In the genomic region with DNA sequence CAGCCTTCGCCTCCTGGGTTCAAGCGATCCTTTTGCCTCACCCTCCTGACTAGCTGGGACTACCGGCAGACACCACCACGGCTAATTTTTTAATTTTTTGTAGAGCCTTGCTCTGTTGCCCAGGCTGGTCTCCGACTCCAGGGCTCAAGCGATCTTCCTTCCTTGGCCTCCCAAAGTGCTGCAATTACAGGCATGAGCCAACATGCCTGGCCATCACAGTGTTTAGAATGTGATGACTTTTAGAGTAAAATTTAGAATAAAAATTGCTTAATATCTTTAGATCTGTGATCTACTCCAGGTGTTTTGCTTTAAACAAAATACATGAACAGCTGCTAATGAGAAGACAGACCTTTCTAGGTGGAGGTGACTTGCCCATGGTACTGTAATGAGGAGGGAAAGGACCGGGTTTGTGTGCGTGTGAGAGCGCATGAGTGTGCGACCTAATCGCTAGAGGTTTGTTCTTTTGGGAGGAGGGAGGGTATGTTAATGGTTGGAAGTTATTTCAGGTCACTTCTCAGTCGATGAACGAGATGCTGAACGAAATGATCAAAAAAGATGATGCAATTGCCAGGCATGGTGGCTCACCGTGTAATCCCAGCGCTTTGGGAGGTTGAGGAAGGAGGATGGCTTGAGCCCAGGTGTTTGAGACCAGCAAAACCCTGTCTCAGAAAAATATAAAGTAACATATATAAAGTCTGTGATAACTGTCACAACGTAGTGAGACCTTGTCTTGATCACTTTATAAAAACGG, we compare ENCODE assay signal across 8 cellular contexts. TPM values are rescaled to one million over a fixed set of nuclear protein-coding genes. Genes with fewer than 3 reads are reported as not detected.
DNase-seq lines count a peak whose midpoint lies in the region; ATAC-seq and TF ChIP-seq lines count a peak whose summit lies in the region.
"Had no signal": no experiment of that assay in that cellular context is flagged by ENCODE, and none has a peak within 500 bp of the region (broad histone marks: within the 10 kb centered on the region; RNA-seq: fewer than 3 reads in every experiment).

No MANE protein-coding gene starts in this region.

- H3K79me2 ChIP-seq in HCT116 (ENCODE audit: insufficient read depth, low read length), result peaks cover 68% of the 10 kb centered on the region

- no peaks in the 10 kb centered on the region for H3K27me3 ChIP-seq in HCT116 (ENCODE audit: insufficient read depth, low read length)
- H3K27me3 ChIP-seq: right lobe of liver had no signal

- no peak for TF ChIP-seq POLR2A in HCT116 (IDR thresholded peaks at IDR 0.05; ENCODE audit: borderline replicate concordance, extremely low read depth, insufficient read depth, insufficient read length)

- CTCF ChIA-PET in HCT116 (lab: Charles Lee), result no interaction called here

- peak overlapping the region; percentile 93 for H3K9ac ChIP-seq in HCT116 (ENCODE audit: low read length)

- POLR2A ChIA-PET in HCT116 (lab: Charles Lee), result no interaction called here

- no peak overlapping the region for H2AFZ ChIP-seq in HCT116 (ENCODE audit: low read depth, low read length, poor library complexity, severe bottlenecking)

- no peaks in the 10 kb centered on the region for H3K9me3 ChIP-seq in HCT116 (ENCODE audit: control insufficient read depth in 1 of 2, insufficient read depth in 1 of 2, low read depth in 1 of 2, low read length in 2 of 2)
- H3K9me3 ChIP-seq: right lobe of liver had no signal

- no peak for TF ChIP-seq CTCF in HCT116 (IDR thresholded peaks at IDR 0.05 in 2 of 3, conservative IDR thresholded peaks at IDR 0.05 in 1 of 3; ENCODE audit: borderline replicate concordance in 1 of 3, insufficient read depth in 1 of 3, low read depth in 2 of 3, low read length in 2 of 3)
- no peak for TF ChIP-seq CTCF in VCaP (conservative IDR thresholded peaks at IDR 0.05)
- no peak for TF ChIP-seq CTCF in fibroblast of pulmonary artery (IDR thresholded peaks at IDR 0.05; ENCODE audit: low read length, missing control alignments)

- DNase-seq in HCT116 (ENCODE audit: low read depth, low spot score) (no peak), fibroblast of pulmonary artery (ENCODE audit: low read depth) (no peak), skeletal muscle cell (ENCODE audit: low read depth) (no peak), islet precursor cell (no peak)

- H3K4me2 ChIP-seq in HCT116 (ENCODE audit: low read length), result peak overlapping the region; percentile 73

- peaks cover 6% of the 10 kb centered on the region; the same call in 1 of the 2 replicates for H4K20me1 ChIP-seq in HCT116 (ENCODE audit: insufficient read depth)

- ATAC-seq in HCT116 (no peak), HG03108 (IDR thresholded peaks at IDR 0.05; ENCODE audit: unreplicated experiment) (no peak), HG03354 (IDR thresholded peaks at IDR 0.05; ENCODE audit: poor library complexity, severe bottlenecking, unreplicated experiment) (no peak)
- ATAC-seq: right lobe of liver had no signal

- no peaks in the 10 kb centered on the region for H3K9me2 ChIP-seq in HCT116 (ENCODE audit: insufficient read depth)

- H3K36me3 ChIP-seq in HCT116 (ENCODE audit: control insufficient read depth in 1 of 2, insufficient read depth in 2 of 2, low read length in 2 of 2), result 0 out of 4 replicates have a peak, but pooled peaks cover 0 to 3% of the 10 kb centered on the region in 2 experiments
- H3K36me3 ChIP-seq: right lobe of liver had no signal

- RAD21 ChIA-PET in HCT116 (lab: Charles Lee; ENCODE audit: low non-redundant PET in 1 of 2, low total read pairs in 2 of 2, uncharacterized antibody in 2 of 2, unreplicated experiment in 2 of 2), result no interaction called here

- peaks cover 32 to 55% of the 10 kb centered on the region in 2 experiments for H3K4me1 ChIP-seq in HCT116 (ENCODE audit: control insufficient read depth in 1 of 2, insufficient read depth in 2 of 2, low read length in 2 of 2)

- intact Hi-C loops in HCT116 (cut with micrococcal nuclease), result loop anchor here (2.0 kb wide), 1 partner anchor 111 kb away; no protein-coding TSS in a partner anchor

- no peak for TF ChIP-seq RAD21 in HCT116 (IDR thresholded peaks at IDR 0.05; ENCODE audit: low read depth)

- H3K27ac ChIP-seq in HCT116 (ENCODE audit: low read depth, low read length) (peak overlapping the region; percentile 5), VCaP (peak overlapping the region; percentile 99)
- H3K27ac ChIP-seq: right lobe of liver had no signal

- peak overlapping the region; percentile 76 to 79; a peak in 3 of 4 replicates for H3K4me3 ChIP-seq in HCT116 (replicated peaks in 1 of 2; ENCODE audit: low read depth in 1 of 2, low read length in 2 of 2)
- peak overlapping the region; percentile 78 for H3K4me3 ChIP-seq in fibroblast of pulmonary artery (replicated peaks; ENCODE audit: low read depth, low read length)
- H3K4me3 ChIP-seq in skeletal muscle cell (ENCODE audit: low read depth, low read length), result peak overlapping the region; percentile 79

- BruUV-seq in HCT116 (replicated peaks; lab: Mats Ljungman, UMichigan), result no TSS peak

TF ChIP-seq in HCT116, 20 proteins besides CTCF, POLR2A, EP300 and RAD21:
- TF ChIP-seq ELF1 (IDR thresholded peaks at IDR 0.05; ENCODE audit: borderline replicate concordance, low read depth) (no peak), SIN3A (IDR thresholded peaks at IDR 0.05; ENCODE audit: low read depth) (no peak), EGR1 (IDR thresholded peaks at IDR 0.05; ENCODE audit: low read depth) (no peak), POLR2AphosphoS5 (IDR thresholded peaks at IDR 0.05; ENCODE audit: low read depth, low read length) (no peak), ZNF274 (IDR thresholded peaks at IDR 0.05; ENCODE audit: low read depth, low read length) (no peak), ZFX (IDR thresholded peaks at IDR 0.05) (no peak), CBX3 (IDR thresholded peaks at IDR 0.05; ENCODE audit: low read depth) (no peak), EZH2phosphoT487 (IDR thresholded peaks at IDR 0.05; ENCODE audit: borderline replicate concordance) (no peak), TCF7L2 (IDR thresholded peaks at IDR 0.05; ENCODE audit: borderline replicate concordance, extremely low read depth, insufficient read depth, insufficient read length) (no peak), YY1 (IDR thresholded peaks at IDR 0.05; ENCODE audit: extremely low read depth, insufficient replicate concordance, low read depth, low read length) (no peak), SP1 (IDR thresholded peaks at IDR 0.05; ENCODE audit: low read depth) (no peak), ATF3 (IDR thresholded peaks at IDR 0.05) (no peak), EZH2 (IDR thresholded peaks at IDR 0.05) (no peak)
- TF ChIP-seq, protein P1, sequence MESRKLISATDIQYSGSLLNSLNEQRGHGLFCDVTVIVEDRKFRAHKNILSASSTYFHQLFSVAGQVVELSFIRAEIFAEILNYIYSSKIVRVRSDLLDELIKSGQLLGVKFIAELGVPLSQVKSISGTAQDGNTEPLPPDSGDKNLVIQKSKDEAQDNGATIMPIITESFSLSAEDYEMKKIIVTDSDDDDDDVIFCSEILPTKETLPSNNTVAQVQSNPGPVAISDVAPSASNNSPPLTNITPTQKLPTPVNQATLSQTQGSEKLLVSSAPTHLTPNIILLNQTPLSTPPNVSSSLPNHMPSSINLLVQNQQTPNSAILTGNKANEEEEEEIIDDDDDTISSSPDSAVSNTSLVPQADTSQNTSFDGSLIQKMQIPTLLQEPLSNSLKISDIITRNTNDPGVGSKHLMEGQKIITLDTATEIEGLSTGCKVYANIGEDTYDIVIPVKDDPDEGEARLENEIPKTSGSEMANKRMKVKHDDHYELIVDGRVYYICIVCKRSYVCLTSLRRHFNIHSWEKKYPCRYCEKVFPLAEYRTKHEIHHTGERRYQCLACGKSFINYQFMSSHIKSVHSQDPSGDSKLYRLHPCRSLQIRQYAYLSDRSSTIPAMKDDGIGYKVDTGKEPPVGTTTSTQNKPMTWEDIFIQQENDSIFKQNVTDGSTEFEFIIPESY (IDR thresholded peaks at IDR 0.05; ENCODE audit: extremely low read depth, insufficient replicate concordance, low read length), result no peak
- TF ChIP-seq, protein P2, sequence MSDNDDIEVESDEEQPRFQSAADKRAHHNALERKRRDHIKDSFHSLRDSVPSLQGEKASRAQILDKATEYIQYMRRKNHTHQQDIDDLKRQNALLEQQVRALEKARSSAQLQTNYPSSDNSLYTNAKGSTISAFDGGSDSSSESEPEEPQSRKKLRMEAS (IDR thresholded peaks at IDR 0.05), result no peak

RNA-seq across cellular contexts. Expression of gene CNOT6, which starts 2.0 kb away (rescaled TPM):
- 59.1 TPM for total RNA-seq in HCT116 (2021; ENCODE audit: unreplicated experiment)
- 12.2 and 15.2 TPM in 2 replicates for polyA plus RNA-seq in HCT116 (2012)
